In genomic region chr6:16421462-16421960, GRCh38 we compare ENCODE assay signal across 8 cellular contexts.
DNase-seq lines count a peak whose midpoint lies in the region; ATAC-seq, FAIRE-seq and TF ChIP-seq lines count a peak whose summit lies in the region.

No MANE protein-coding gene starts in this region.

- intact Hi-C loops in left lung (cut with DNase I): no loop called here

- H3K4me3 Mint-ChIP-seq in glutamatergic neuron (ENCODE audit: unreplicated experiment): no peak overlapping the region

- no peaks in the 10 kb centered on the region for H3K9me3 Mint-ChIP-seq in glutamatergic neuron (ENCODE audit: unreplicated experiment)

- TF ChIP-seq POLR2A in H54 (IDR thresholded peaks at IDR 0.05; ENCODE audit: low read depth, low read length): no peak

- H3K9me3 ChIP-seq in Karpas-422 (ENCODE audit: low read length): no peaks in the 10 kb centered on the region
- H3K9me3 ChIP-seq in left lung: no peaks in the 10 kb centered on the region

- H3K36me3 ChIP-seq in Karpas-422 (ENCODE audit: insufficient read depth, low read length): no peaks in the 10 kb centered on the region
- no peaks in the 10 kb centered on the region for H3K36me3 ChIP-seq in left lung

- H2AFZ ChIP-seq in Karpas-422 (ENCODE audit: low read length): peak overlapping the region; percentile 72; the same call in 1 of the 2 replicates

- no peak overlapping the region for H3K27ac Mint-ChIP-seq in glutamatergic neuron (ENCODE audit: unreplicated experiment)

- FAIRE-seq in H54 (lab: Jason Lieb, UNC): no peak

- no peaks in the 10 kb centered on the region for H3K27me3 ChIP-seq in Karpas-422 (ENCODE audit: low read length)
- no peaks in the 10 kb centered on the region for H3K27me3 ChIP-seq in left lung

- H4K20me1 ChIP-seq in Karpas-422 (ENCODE audit: insufficient read depth, low read depth, low read length): no peaks in the 10 kb centered on the region

- H3K4me1 ChIP-seq in Karpas-422 (ENCODE audit: low read length) (peaks cover 21% of the 10 kb centered on the region), left lung (peaks cover 11 to 13% of the 10 kb centered on the region in 2 donors)

- H3K27me3 Mint-ChIP-seq in glutamatergic neuron (ENCODE audit: unreplicated experiment): no peaks in the 10 kb centered on the region

- no peaks in the 10 kb centered on the region for H3K9me2 ChIP-seq in Karpas-422 (replicated peaks; ENCODE audit: insufficient read depth, low read length)

- ATAC-seq in GM18499 (IDR thresholded peaks at IDR 0.05; ENCODE audit: insufficient read depth, unreplicated experiment) (peak; percentile 7), GM21576 (IDR thresholded peaks at IDR 0.05; ENCODE audit: unreplicated experiment) (peak; percentile 16), left lung (no peak)

- DNase-seq in Karpas-422 (no peak), left lung (no peak), NCI-H1694 (lab: John Stamatoyannopoulos, UW) (no peak), cortex of kidney (lab: John Stamatoyannopoulos, UW) (no peak), H54 (ENCODE audit: insufficient read length, low spot score) (no peak), glutamatergic neuron (no peak)

- H3K27ac ChIP-seq in Karpas-422 (ENCODE audit: low read length) (no peak overlapping the region), left lung (peak overlapping the region; percentile 53 to 59)

- H3K4me2 ChIP-seq in Karpas-422 (ENCODE audit: low read depth, low read length, poor library complexity, severe bottlenecking): peak overlapping the region; percentile 44

- peaks cover 16% of the 10 kb centered on the region for H3K4me1 Mint-ChIP-seq in glutamatergic neuron (ENCODE audit: low read depth, unreplicated experiment)

- H3K4me3 ChIP-seq in Karpas-422 (ENCODE audit: low read length) (no peak overlapping the region), left lung (no peak overlapping the region)

- H3K36me3 Mint-ChIP-seq in glutamatergic neuron (ENCODE audit: unreplicated experiment): peaks cover 6% of the 10 kb centered on the region

- TF ChIP-seq CTCF in left lung (IDR thresholded peaks at IDR 0.05) (no peak), glutamatergic neuron (IDR thresholded peaks at IDR 0.05; ENCODE audit: partially characterized antibody, unreplicated experiment) (no peak)

- no peak overlapping the region for H3K9ac ChIP-seq in Karpas-422 (ENCODE audit: low read length)

- no peaks in the 10 kb centered on the region for H3K79me2 ChIP-seq in Karpas-422 (ENCODE audit: low read length)
